In genomic region chr14:100440207-100440631, GRCh38 we compare ENCODE assay signal across 8 cellular contexts.
A peak's percentile ranks its signal among the peaks of the same experiment; 100 is the strongest.
DNase-seq lines count a peak whose midpoint lies in the region; TF ChIP-seq lines count a peak whose summit lies in the region.

No MANE protein-coding gene starts in this region.

- DNase-seq in DMS 273 (lab: John Stamatoyannopoulos, UW; ENCODE audit: unreplicated experiment) (peak; percentile 93), KBM-7 (peak; percentile 28), SHP77 treated with DMSO at 0.1 percent for 48 hours (lab: John Stamatoyannopoulos, UW) (peak; percentile 24), choroid plexus epithelial cell (ENCODE audit: low read depth) (peak; percentile 69), left kidney (ENCODE audit: low read depth, low spot score) (peak; percentile 85), epidermal melanocyte (ENCODE audit: insufficient read length, low spot score) (no peak), COLO829 (ENCODE audit: low spot score) (no peak)
- DNase-seq in stimulated activated CD8-positive, alpha-beta memory T cell treated with anti-CD3 and anti-CD28 coated beads, Interleukin-4, amount 100 ng/mL, for 48 hours: peak; percentile 48

- in situ Hi-C loops in KBM-7 (cut with MboI; ENCODE audit: low pct_unique_long_range_greater_than_20kb, low sequenced_read_pairs): no loop called here

- TF ChIP-seq CTCF in choroid plexus epithelial cell (conservative IDR thresholded peaks at IDR 0.05; ENCODE audit: low read depth, low read length): peak; percentile 83

- H3K4me3 ChIP-seq in choroid plexus epithelial cell (ENCODE audit: low read depth, low read length): no peak overlapping the region

Comparison
In these comparisons a context has a peak if more than half of its experiments do, and no peak if none do; other contexts are left out.
1. DNase-seq: peak in DMS 273 (single experiment), KBM-7 (single experiment), SHP77 treated with DMSO at 0.1 percent for 48 hours (single experiment), choroid plexus epithelial cell (single experiment), left kidney (single experiment) and stimulated activated CD8-positive, alpha-beta memory T cell treated with anti-CD3 and anti-CD28 coated beads, Interleukin-4, amount 100 ng/mL, for 48 hours (single experiment); none in epidermal melanocyte (single experiment) and COLO829 (single experiment).